Comparison of ENCODE assay signal across 15 cellular contexts in the genomic region with DNA sequence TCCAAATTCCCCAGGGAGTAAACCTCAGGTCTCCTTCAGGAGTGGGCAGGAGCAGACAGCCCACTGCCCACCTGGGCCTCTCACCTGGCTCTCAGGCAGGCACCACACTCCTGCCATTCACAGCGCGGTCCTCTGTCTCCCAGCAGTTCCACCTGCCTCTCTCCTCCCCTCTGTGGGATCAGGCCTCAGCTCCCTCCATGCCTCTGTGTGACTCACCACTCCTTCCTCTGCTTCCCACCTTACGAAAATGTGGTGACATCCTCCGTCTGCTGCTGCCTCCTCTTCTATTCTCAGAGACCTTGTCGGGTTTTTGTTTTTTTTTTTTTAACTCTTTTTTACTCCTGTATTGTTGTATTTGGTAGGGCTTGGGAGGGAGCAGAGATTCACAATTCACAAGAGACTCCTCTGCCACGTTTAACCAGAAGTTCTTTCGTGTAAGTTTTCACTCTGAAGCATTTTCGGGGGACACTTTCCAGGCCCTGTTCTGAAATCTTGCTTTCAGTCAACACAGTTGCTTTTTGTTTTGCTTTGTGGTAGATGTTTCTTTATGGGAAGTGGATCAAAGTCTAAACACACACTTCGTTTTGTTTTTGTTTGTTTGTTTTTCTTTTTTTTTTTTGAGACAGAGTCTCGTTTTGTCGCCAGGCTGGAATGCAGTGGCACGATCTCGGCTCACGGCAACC. TPM values are rescaled to one million over a fixed set of nuclear protein-coding genes. Genes with fewer than 3 reads are reported as not detected.
DNase-seq lines count a peak whose midpoint lies in the region; ATAC-seq, FAIRE-seq and TF ChIP-seq lines count a peak whose summit lies in the region.
"Had no signal": no experiment of that assay in that cellular context is flagged by ENCODE, and none has a peak within 500 bp of the region (broad histone marks: within the 10 kb centered on the region; RNA-seq: fewer than 3 reads in every experiment).

No MANE protein-coding gene starts in this region.

- H3K4me1 Mint-ChIP-seq in memory B cell: peaks cover 11% of the 10 kb centered on the region

- no peaks in the 10 kb centered on the region for H3K36me3 Mint-ChIP-seq in memory B cell

- no peaks in the 10 kb centered on the region for H3K9me3 Mint-ChIP-seq in memory B cell
- H3K9me3 Mint-ChIP-seq: activated naive CD4-positive, alpha-beta T cell treated with anti-CD3 and anti-CD28 coated beads for 36 hours; nephron had no signal

- DNase-seq in NCI-H510A treated with DMSO at 0.1 percent for 48 hours (lab: John Stamatoyannopoulos, UW) (peak; percentile 52), NCI-H510A (lab: John Stamatoyannopoulos, UW) (no peak), Kasumi-1 (lab: John Stamatoyannopoulos, UW) (peak; percentile 25 to 26), astrocyte of the hippocampus (ENCODE audit: low read depth, low spot score) (peak; percentile 36), memory B cell (ENCODE audit: low spot score in 2 of 2) (no peak), ecto neural progenitor cell (ENCODE audit: low spot score) (no peak), pancreas (no peak)
- DNase-seq: Caco-2, left ventricle myocardium superior, thyroid gland had no signal

- intact Hi-C loops in pancreas (cut with DNase I): no loop called here

- no peak overlapping the region for H3K4me3 Mint-ChIP-seq in memory B cell
- H3K4me3 Mint-ChIP-seq: activated naive CD4-positive, alpha-beta T cell treated with anti-CD3 and anti-CD28 coated beads for 36 hours; nephron had no signal

- no peak overlapping the region for H3K4me3 ChIP-seq in pancreas
- H3K4me3 ChIP-seq: A549, thyroid gland had no signal

- H3K27me3 Mint-ChIP-seq in memory B cell: no peaks in the 10 kb centered on the region

- no peaks in the 10 kb centered on the region for H3K27me3 ChIP-seq in pancreas
- H3K27me3 ChIP-seq: thyroid gland had no signal

- ATAC-seq in memory B cell (ENCODE audit: low read depth): no peak
- no peak for ATAC-seq in HG03571 (IDR thresholded peaks at IDR 0.05; ENCODE audit: unreplicated experiment)
- no peak for ATAC-seq in pancreas
- ATAC-seq: A549, left ventricle myocardium superior had no signal

- peak overlapping the region; percentile 84 for H3K27ac Mint-ChIP-seq in memory B cell
- H3K27ac Mint-ChIP-seq: activated naive CD4-positive, alpha-beta T cell treated with anti-CD3 and anti-CD28 coated beads for 36 hours; nephron had no signal

- WGBS in pancreas, 2 donors: 81 to 82% methylated on average over 14 of the region's 14 CpGs

- H3K36me3 ChIP-seq in pancreas: no peaks in the 10 kb centered on the region
- H3K36me3 ChIP-seq: thyroid gland had no signal

- no peak for TF ChIP-seq CTCF in pancreas (IDR thresholded peaks at IDR 0.05)

- peaks cover 0 to 16% (median 12%) of the 10 kb centered on the region in 3 donors for H3K4me1 ChIP-seq in pancreas

- no peaks in the 10 kb centered on the region for H3K9me3 ChIP-seq in pancreas
- H3K9me3 ChIP-seq: A549, Caco-2, thyroid gland had no signal

- no peak overlapping the region for H3K27ac ChIP-seq in pancreas
- H3K27ac ChIP-seq: HL-60, thyroid gland had no signal

- no peak for FAIRE-seq in pancreas (lab: Jason Lieb, UNC)
- FAIRE-seq: A549 had no signal

RNA-seq across cellular contexts. Expression of a gene that starts 21.1 kb away (rescaled TPM):
- 10 to 100 TPM; 11.9 to 24.6 (median 15.8) TPM for total RNA-seq in pancreas
- 10 to 100 TPM; 26.8 to 42.5 TPM for polyA plus RNA-seq in pancreas

Comparison
In these comparisons a context has a peak if more than half of its experiments do, and no peak if none do; other contexts are left out.
1. DNase-seq: peak in NCI-H510A treated with DMSO at 0.1 percent for 48 hours (single experiment), Kasumi-1 (2 of 2) and astrocyte of the hippocampus (single experiment); none in NCI-H510A (single experiment), memory B cell (0 of 2), ecto neural progenitor cell (single experiment) and pancreas (0 of 6).